Comparison of ENCODE assay signal across 1 cellular context in genomic region chr14:70237710-70238109, GRCh38.
A peak's percentile ranks its signal among the peaks of the same experiment; 100 is the strongest.
TF ChIP-seq lines count a peak whose summit lies in the region.

No MANE protein-coding gene starts in this region.

TF ChIP-seq in K562, 482 proteins besides CTCF, POLR2A, EP300 and RAD21 (continued from another document):
- TF ChIP-seq KHSRP (IDR thresholded peaks at IDR 0.05) (peak; percentile 64), DACH1 (IDR thresholded peaks at IDR 0.05; ENCODE audit: partially characterized antibody) (peak; percentile 43), MAX (CRISPR knock-in tag; IDR thresholded peaks at IDR 0.05) (peak; percentile 46; the same call in 1 of the 2 replicates), SRSF9 (IDR thresholded peaks at IDR 0.05; ENCODE audit: borderline replicate concordance, low read depth, low read length) (no peak), CEBPB (tag; IDR thresholded peaks at IDR 0.05) (0 out of 2 replicates have a peak, but pooled peaks have one; percentile 7), ZNF507 (tag; conservative IDR thresholded peaks at IDR 0.05) (no peak), SMAD2 (IDR thresholded peaks at IDR 0.05; ENCODE audit: low read depth, low read length) (no peak), BRF1 (IDR thresholded peaks at IDR 0.05; ENCODE audit: borderline replicate concordance, extremely low read depth, insufficient read length) (no peak), KAT8 (IDR thresholded peaks at IDR 0.05; ENCODE audit: low read depth) (no peak), ZNF75A (CRISPR knock-in tag; IDR thresholded peaks at IDR 0.05) (no peak), GTF2A2 (tag; IDR thresholded peaks at IDR 0.05) (no peak), NEUROD1 (IDR thresholded peaks at IDR 0.05; ENCODE audit: borderline replicate concordance, low read depth, low read length, partially characterized antibody) (peak; percentile 81), ZNF263 (CRISPR knock-in tag; IDR thresholded peaks at IDR 0.05; ENCODE audit: borderline replicate concordance) (no peak)
- TF ChIP-seq, protein P1, sequence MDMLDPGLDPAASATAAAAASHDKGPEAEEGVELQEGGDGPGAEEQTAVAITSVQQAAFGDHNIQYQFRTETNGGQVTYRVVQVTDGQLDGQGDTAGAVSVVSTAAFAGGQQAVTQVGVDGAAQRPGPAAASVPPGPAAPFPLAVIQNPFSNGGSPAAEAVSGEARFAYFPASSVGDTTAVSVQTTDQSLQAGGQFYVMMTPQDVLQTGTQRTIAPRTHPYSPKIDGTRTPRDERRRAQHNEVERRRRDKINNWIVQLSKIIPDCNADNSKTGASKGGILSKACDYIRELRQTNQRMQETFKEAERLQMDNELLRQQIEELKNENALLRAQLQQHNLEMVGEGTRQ (CRISPR knock-in tag; IDR thresholded peaks at IDR 0.05): no peak
- TF ChIP-seq, protein P2, sequence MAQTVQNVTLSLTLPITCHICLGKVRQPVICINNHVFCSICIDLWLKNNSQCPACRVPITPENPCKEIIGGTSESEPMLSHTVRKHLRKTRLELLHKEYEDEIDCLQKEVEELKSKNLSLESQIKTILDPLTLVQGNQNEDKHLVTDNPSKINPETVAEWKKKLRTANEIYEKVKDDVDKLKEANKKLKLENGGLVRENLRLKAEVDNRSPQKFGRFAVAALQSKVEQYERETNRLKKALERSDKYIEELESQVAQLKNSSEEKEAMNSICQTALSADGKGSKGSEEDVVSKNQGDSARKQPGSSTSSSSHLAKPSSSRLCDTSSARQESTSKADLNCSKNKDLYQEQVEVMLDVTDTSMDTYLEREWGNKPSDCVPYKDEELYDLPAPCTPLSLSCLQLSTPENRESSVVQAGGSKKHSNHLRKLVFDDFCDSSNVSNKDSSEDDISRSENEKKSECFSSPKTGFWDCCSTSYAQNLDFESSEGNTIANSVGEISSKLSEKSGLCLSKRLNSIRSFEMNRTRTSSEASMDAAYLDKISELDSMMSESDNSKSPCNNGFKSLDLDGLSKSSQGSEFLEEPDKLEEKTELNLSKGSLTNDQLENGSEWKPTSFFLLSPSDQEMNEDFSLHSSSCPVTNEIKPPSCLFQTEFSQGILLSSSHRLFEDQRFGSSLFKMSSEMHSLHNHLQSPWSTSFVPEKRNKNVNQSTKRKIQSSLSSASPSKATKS (CRISPR knock-in tag; IDR thresholded peaks at IDR 0.05): no peak
